Comparison of ENCODE assay signal across 16 cellular contexts in the genomic region with DNA sequence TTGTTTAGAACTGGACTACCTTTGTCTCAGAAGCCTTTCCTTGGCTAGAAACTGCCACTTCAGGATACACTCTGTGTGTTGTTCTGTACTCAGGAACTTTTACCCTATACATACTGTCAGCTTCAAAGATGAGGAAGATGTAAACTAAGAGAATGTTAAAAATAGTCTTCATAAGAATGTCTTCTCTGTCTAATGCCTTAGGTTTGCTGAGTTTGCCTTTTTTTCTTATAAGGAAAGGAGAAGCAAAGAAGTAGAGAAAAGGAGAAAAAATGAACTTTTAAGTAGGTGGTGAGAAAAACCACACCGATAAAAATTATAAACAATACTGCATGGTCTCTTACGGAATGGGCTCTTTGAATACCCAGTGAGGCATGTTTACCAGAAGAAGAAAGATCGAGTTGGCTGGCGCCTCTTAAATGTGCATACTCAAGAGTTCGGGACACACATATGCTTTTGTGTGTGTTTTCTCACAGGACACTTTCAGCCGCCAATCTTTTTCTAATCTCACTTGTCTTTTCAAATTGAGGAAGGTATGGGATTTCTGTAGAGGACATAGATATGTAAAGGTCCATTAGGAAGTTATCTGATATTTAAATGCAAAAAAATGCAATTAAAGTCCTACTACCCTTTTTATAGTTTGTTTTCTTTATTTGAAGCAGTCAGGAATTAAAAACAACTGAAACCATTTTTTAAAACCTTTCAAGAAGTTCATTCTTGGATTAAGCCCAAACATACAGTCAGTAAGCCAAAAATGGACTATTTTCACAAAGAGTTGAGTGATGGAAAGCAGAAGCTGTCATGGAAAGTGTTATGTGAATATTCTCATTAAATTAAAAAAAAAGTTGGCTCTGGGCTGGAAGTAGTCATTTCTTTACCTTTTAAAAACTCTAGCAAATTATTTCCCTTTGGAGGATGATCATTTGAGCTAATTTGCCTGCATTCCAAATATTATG.
DNase-seq lines count a peak whose midpoint lies in the region; ATAC-seq, FAIRE-seq and TF ChIP-seq lines count a peak whose summit lies in the region.
"Had no signal": no experiment of that assay in that cellular context is flagged by ENCODE, and none has a peak within 500 bp of the region (broad histone marks: within the 10 kb centered on the region; RNA-seq: fewer than 3 reads in every experiment).

No MANE protein-coding gene starts in this region.

- H3K4ac ChIP-seq in mesenchymal stem cell (ENCODE audit: low read depth in 1 of 2, low read length in 2 of 2), result no peak overlapping the region

- H3K9me3 ChIP-seq in astrocyte (ENCODE audit: insufficient read depth, low read depth, low read length) (no peaks in the 10 kb centered on the region), mesenchymal stem cell (ENCODE audit: control insufficient read depth, low read length) (no peaks in the 10 kb centered on the region)
- H3K9me3 ChIP-seq: body of pancreas, heart left ventricle had no signal

- peaks cover 7% of the 10 kb centered on the region for H3K9me3 Mint-ChIP-seq in astrocyte (ENCODE audit: unreplicated experiment)

- TF ChIP-seq CTCF in AG04449 (IDR thresholded peaks at IDR 0.05; ENCODE audit: insufficient read depth, low read length, missing control alignments) (no peak), astrocyte (IDR thresholded peaks at IDR 0.05; ENCODE audit: insufficient read depth, low read depth, low read length) (no peak), GM20000 (IDR thresholded peaks at IDR 0.05; ENCODE audit: extremely low read depth, missing control alignments) (no peak)

- H3K9ac ChIP-seq in astrocyte (ENCODE audit: low read length), result no peak overlapping the region
- peak overlapping the region; percentile 67 for H3K9ac ChIP-seq in mesenchymal stem cell (ENCODE audit: low read length)

- H2AK5ac ChIP-seq in mesenchymal stem cell (ENCODE audit: low read length, severe bottlenecking), result no peak overlapping the region

- no peak overlapping the region for H3K4me3 Mint-ChIP-seq in astrocyte (ENCODE audit: unreplicated experiment)
- H3K4me3 Mint-ChIP-seq: activated T-cell treated with anti-CD3 and anti-CD28 coated beads, Interleukin-2, amount 50 U/mL, for 4 hours; CD14-positive monocyte had no signal

- WGBS in mesenchymal stem cell, result 87% methylated on average over 5 of the region's 6 CpGs

- ATAC-seq in HG02642 (IDR thresholded peaks at IDR 0.05; ENCODE audit: poor library complexity, unreplicated experiment) (no peak), GM18505 (IDR thresholded peaks at IDR 0.05; ENCODE audit: unreplicated experiment) (no peak)
- ATAC-seq: activated CD4-positive, CD25-positive, alpha-beta regulatory T cell treated with anti-CD3 and anti-CD28 coated beads, Interleukin-2, amount 50 U/mL, for 24 hours; activated T-cell treated with anti-CD3 and anti-CD28 coated beads, Interleukin-2, amount 50 U/mL, for 4 hours; body of pancreas; heart left ventricle had no signal

- no peaks in the 10 kb centered on the region for H3K79me2 ChIP-seq in astrocyte (ENCODE audit: insufficient read depth, low read length)

- H3K27me3 ChIP-seq in astrocyte (ENCODE audit: insufficient read depth, low read length) (no peaks in the 10 kb centered on the region), mesenchymal stem cell (ENCODE audit: control insufficient read depth in 1 of 2, insufficient read depth in 1 of 2, low read length in 2 of 2) (no peaks in the 10 kb centered on the region)
- H3K27me3 ChIP-seq: body of pancreas, heart left ventricle had no signal

- CTCF ChIA-PET in AG04449 (lab: Yijun Ruan, JAX), result interaction anchor here (0.6 kb wide), 1 partner anchor 32 kb away, joined by 3 read pairs; no protein-coding TSS in a partner anchor

- H3K79me1 ChIP-seq in mesenchymal stem cell (replicated peaks; ENCODE audit: low read length, poor library complexity, severe bottlenecking), result no peaks in the 10 kb centered on the region

- no peak overlapping the region for H3K23ac ChIP-seq in mesenchymal stem cell (ENCODE audit: low read length in 2 of 2)

- no peak overlapping the region for H3K14ac ChIP-seq in mesenchymal stem cell (ENCODE audit: low read length in 2 of 2)

- no peak overlapping the region for H2AFZ ChIP-seq in astrocyte (ENCODE audit: low read depth, low read length)
- no peak overlapping the region for H2AFZ ChIP-seq in mesenchymal stem cell (ENCODE audit: low read depth, low read length)

- H3K36me3 ChIP-seq in astrocyte (ENCODE audit: insufficient read depth, low read length) (no peaks in the 10 kb centered on the region), mesenchymal stem cell (ENCODE audit: control insufficient read depth in 1 of 2, insufficient read depth in 2 of 2, low read depth in 1 of 2, low read length in 2 of 2) (no peaks in the 10 kb centered on the region)
- H3K36me3 ChIP-seq: heart left ventricle had no signal

- no peak overlapping the region for H4K91ac ChIP-seq in mesenchymal stem cell (ENCODE audit: low read length)

- no peak for FAIRE-seq in astrocyte (lab: Jason Lieb, UNC)

- no peak overlapping the region for H2BK5ac ChIP-seq in mesenchymal stem cell (ENCODE audit: low read depth, low read length, poor library complexity, severe bottlenecking)

- H3K27ac Mint-ChIP-seq in astrocyte (ENCODE audit: unreplicated experiment), result peak overlapping the region; percentile 28
- H3K27ac Mint-ChIP-seq: CD14-positive monocyte had no signal

- no peaks in the 10 kb centered on the region for H4K20me1 ChIP-seq in astrocyte (ENCODE audit: insufficient read depth, low read length)

- TF ChIP-seq POLR2A in GM18505 (IDR thresholded peaks at IDR 0.05; ENCODE audit: borderline replicate concordance, extremely low read depth, insufficient read depth, insufficient read length), result no peak

- H3K4me3 ChIP-seq in AG04449 (ENCODE audit: low read depth, low read length), result no peak overlapping the region
- no peak overlapping the region for H3K4me3 ChIP-seq in astrocyte (ENCODE audit: insufficient read depth, low read depth, low read length)
- H3K4me3 ChIP-seq in mesenchymal stem cell (ENCODE audit: insufficient read depth in 1 of 2, low read depth in 1 of 2, low read length in 2 of 2), result peak overlapping the region in 1 of 2 experiments; percentile 21
- H3K4me3 ChIP-seq: body of pancreas, heart left ventricle had no signal

- no peak overlapping the region for H2BK12ac ChIP-seq in mesenchymal stem cell (ENCODE audit: low read length in 2 of 2)

- DNase-seq in AG04449 (ENCODE audit: low read depth, low spot score), result peak; percentile 5
- peak; percentile 56 for DNase-seq in GM04504 (ENCODE audit: low read depth)
- DNase-seq in astrocyte (ENCODE audit: low read depth), result peak; percentile 45
- DNase-seq in mesenchymal stem cell, result peak; percentile 26
- no peak for DNase-seq in GM20000 (ENCODE audit: low spot score)
- no peak for DNase-seq in stimulated activated CD4-positive, alpha-beta T cell treated with anti-CD3 and anti-CD28 coated beads, Interleukin-2, amount 100 ng/mL, for 48 hours
- DNase-seq: activated T-cell treated with anti-CD3 and anti-CD28 coated beads, Interleukin-2, amount 50 U/mL, for 4 hours; body of pancreas; effector CD8-positive, alpha-beta T cell; EL; heart left ventricle; NCI-H1092 treated with DMSO at 0.1 percent for 48 hours had no signal

- H3K27ac ChIP-seq in astrocyte (ENCODE audit: low read depth, low read length) (no peak overlapping the region), mesenchymal stem cell (ENCODE audit: low read length, poor library complexity, severe bottlenecking) (no peak overlapping the region)
- H3K27ac ChIP-seq: body of pancreas had no signal

- no peak overlapping the region for H2BK15ac ChIP-seq in mesenchymal stem cell (ENCODE audit: low read depth, poor library complexity, severe bottlenecking)

- peaks cover 17% of the 10 kb centered on the region for H3K4me1 ChIP-seq in astrocyte (ENCODE audit: insufficient read depth, low read length)
- no peaks in the 10 kb centered on the region for H3K4me1 ChIP-seq in mesenchymal stem cell (ENCODE audit: control insufficient read depth, insufficient read depth, low read depth, low read length)
- H3K4me1 ChIP-seq: body of pancreas had no signal

- no peaks in the 10 kb centered on the region for H3K36me3 Mint-ChIP-seq in astrocyte (ENCODE audit: low read depth, unreplicated experiment)
- H3K36me3 Mint-ChIP-seq: CD14-positive monocyte had no signal

- H4K8ac ChIP-seq in mesenchymal stem cell (ENCODE audit: low read length), result no peak overlapping the region

- H3K4me1 Mint-ChIP-seq in astrocyte (ENCODE audit: low read depth, unreplicated experiment), result peaks cover 26% of the 10 kb centered on the region
- H3K4me1 Mint-ChIP-seq: CD14-positive monocyte had no signal

- POLR2A ChIA-PET in AG04449 (lab: Yijun Ruan, JAX), result no interaction called here

- H2BK120ac ChIP-seq in mesenchymal stem cell (ENCODE audit: low read depth, low read length), result no peak overlapping the region

- H3K27me3 Mint-ChIP-seq in astrocyte (ENCODE audit: low read depth, unreplicated experiment), result no peaks in the 10 kb centered on the region

- H3K4me2 ChIP-seq in astrocyte (ENCODE audit: low read length), result no peak overlapping the region
- no peak overlapping the region for H3K4me2 ChIP-seq in mesenchymal stem cell (ENCODE audit: low read length, poor library complexity, severe bottlenecking)

- no peak overlapping the region for H3K18ac ChIP-seq in mesenchymal stem cell (ENCODE audit: low read depth in 1 of 2, low read length in 2 of 2)

Comparison
In these comparisons a context has a peak if more than half of its experiments do, and no peak if none do; other contexts are left out.
1. DNase-seq: peak in AG04449 (single experiment), GM04504 (single experiment), astrocyte (single experiment) and mesenchymal stem cell (single experiment); none in GM20000 (single experiment) and stimulated activated CD4-positive, alpha-beta T cell treated with anti-CD3 and anti-CD28 coated beads, Interleukin-2, amount 100 ng/mL, for 48 hours (0 of 2).